In genomic region chr4:99879458-99879857, GRCh38 we compare ENCODE assay signal across 22 cellular contexts. TPM values are rescaled to one million over a fixed set of nuclear protein-coding genes. Genes with fewer than 3 reads are reported as not detected.
DNase-seq lines count a peak whose midpoint lies in the region; ATAC-seq and TF ChIP-seq lines count a peak whose summit lies in the region.
"Had no signal": no experiment of that assay in that cellular context is flagged by ENCODE, and none has a peak within 500 bp of the region (broad histone marks: within the 10 kb centered on the region; RNA-seq: fewer than 3 reads in every experiment).

No MANE protein-coding gene starts in this region.

- H3K4me3 Mint-ChIP-seq in MCF 10A (ENCODE audit: unreplicated experiment) = no peak overlapping the region
- H3K4me3 Mint-ChIP-seq: CD8-positive, alpha-beta T cell had no signal

- POLR2A ChIA-PET in MCF 10A (lab: Yijun Ruan, JAX) = interaction anchor here (0.7 kb wide), 1 partner anchor 62 kb away, joined by 3 read pairs; no protein-coding TSS in a partner anchor

- no peaks in the 10 kb centered on the region for H3K27me3 Mint-ChIP-seq in MCF 10A (ENCODE audit: insufficient read depth, unreplicated experiment)

- H3K4me3 ChIP-seq in breast epithelium (no peak overlapping the region), RWPE2 (ENCODE audit: severe bottlenecking) (no peak overlapping the region), epithelial cell of esophagus (ENCODE audit: low read length) (no peak overlapping the region), coronary artery (no peak overlapping the region)
- H3K4me3 ChIP-seq: A549, BLaER1, GM12878, SJSA1 had no signal

- H3K27ac Mint-ChIP-seq in MCF 10A (ENCODE audit: low read depth, unreplicated experiment) = no peak overlapping the region
- H3K27ac Mint-ChIP-seq: CD8-positive, alpha-beta T cell had no signal

- CTCF ChIA-PET in MCF 10A (lab: Yijun Ruan, JAX) = interaction anchor here (1.0 kb wide), 1 partner anchor 10 kb away, joined by 3 read pairs; no protein-coding TSS in a partner anchor

- no peak overlapping the region for H3K27ac ChIP-seq in breast epithelium
- H3K27ac ChIP-seq in RWPE2 (ENCODE audit: poor library complexity, severe bottlenecking) = no peak overlapping the region
- H3K27ac ChIP-seq in coronary artery = no peak overlapping the region
- H3K27ac ChIP-seq: A549, BLaER1, SJSA1 had no signal

- H3K4me1 Mint-ChIP-seq in MCF 10A (ENCODE audit: insufficient read depth, unreplicated experiment) = no peaks in the 10 kb centered on the region

- no peak for TF ChIP-seq CTCF in MCF 10A (IDR thresholded peaks at IDR 0.05; ENCODE audit: unreplicated experiment)
- no peak for TF ChIP-seq CTCF in breast epithelium (IDR thresholded peaks at IDR 0.05)
- no peak for TF ChIP-seq CTCF in RWPE2 (IDR thresholded peaks at IDR 0.05; ENCODE audit: poor library complexity, severe bottlenecking)
- no peak for TF ChIP-seq CTCF in epithelial cell of esophagus (IDR thresholded peaks at IDR 0.05; ENCODE audit: insufficient read depth, low read depth, low read length, missing control alignments)
- TF ChIP-seq CTCF in coronary artery (IDR thresholded peaks at IDR 0.05) = no peak

- DNase-seq in MCF 10A (ENCODE audit: unreplicated experiment) = peak; percentile 61
- no peak for DNase-seq in breast epithelium (ENCODE audit: low spot score in 2 of 2)
- no peak for DNase-seq in RWPE2 (ENCODE audit: low spot score)
- peak; percentile 86 for DNase-seq in epithelial cell of esophagus (ENCODE audit: low read depth)
- peak; percentile 37 for DNase-seq in renal cortical epithelial cell (ENCODE audit: low read depth)
- DNase-seq in coronary artery (ENCODE audit: low spot score) = no peak
- DNase-seq in NCI-H1436 (lab: John Stamatoyannopoulos, UW) = no peak
- no peak for DNase-seq in erythroblast (lab: John Stamatoyannopoulos, UW)
- DNase-seq: Calu3; CD8-positive, alpha-beta T cell; DMS53; EL; NCI-H1105; NCI-H1694; NCI-H2081 treated with DMSO at 0.1 percent for 48 hours; NCI-H510A; NCI-H774; SW 1271 had no signal

- H3K36me3 ChIP-seq in breast epithelium = peaks cover 6% of the 10 kb centered on the region
- H3K36me3 ChIP-seq in RWPE2 (ENCODE audit: low read depth) = peaks cover 65% of the 10 kb centered on the region

- H3K9me3 Mint-ChIP-seq in MCF 10A (ENCODE audit: unreplicated experiment) = no peaks in the 10 kb centered on the region
- H3K9me3 Mint-ChIP-seq: CD8-positive, alpha-beta T cell had no signal

- BruUV-seq in MCF 10A (replicated peaks; lab: Mats Ljungman, UMichigan) = no TSS peak

- H3K36me3 Mint-ChIP-seq in MCF 10A (ENCODE audit: insufficient read depth, unreplicated experiment) = peaks cover 58% of the 10 kb centered on the region

- TF ChIP-seq POLR2A in breast epithelium (IDR thresholded peaks at IDR 0.05) (no peak), erythroblast (IDR thresholded peaks at IDR 0.05; ENCODE audit: low read length) (no peak)

- intact Hi-C loops in MCF 10A (cut with micrococcal nuclease) = no loop called here
- intact Hi-C loops in breast epithelium (cut with DNase I; ENCODE audit: low total_unique reads) = no loop called here

- no peaks in the 10 kb centered on the region for H3K4me1 ChIP-seq in breast epithelium
- H3K4me1 ChIP-seq in RWPE2 (ENCODE audit: insufficient read depth, poor library complexity, severe bottlenecking) = no peaks in the 10 kb centered on the region
- H3K4me1 ChIP-seq: A549, BLaER1, SJSA1 had no signal

- H3K27me3 ChIP-seq in breast epithelium = no peaks in the 10 kb centered on the region
- H3K27me3 ChIP-seq in RWPE2 (ENCODE audit: insufficient read depth, poor library complexity, severe bottlenecking) = no peaks in the 10 kb centered on the region
- H3K27me3 ChIP-seq: BLaER1, SJSA1 had no signal

- peak; percentile 60; the same call in 2 of the 3 replicates for ATAC-seq in RWPE2 (ENCODE audit: low read depth)
- ATAC-seq: A549; CD8-positive, alpha-beta T cell; GM12878 had no signal

- H3K9me3 ChIP-seq in breast epithelium = no peaks in the 10 kb centered on the region
- H3K9me3 ChIP-seq in RWPE2 (ENCODE audit: severe bottlenecking) = no peaks in the 10 kb centered on the region
- H3K9me3 ChIP-seq: A549, BLaER1, SJSA1 had no signal

RNA-seq across cellular contexts. Expression of gene LAMTOR3, which starts 14.8 kb away (rescaled TPM):
- 33.5 and 35.9 TPM in 2 replicates for total RNA-seq in MCF 10A (2022)
- 10 to 100 TPM; 40.6 to 79.3 (median 44.0) TPM for total RNA-seq in breast epithelium
- total RNA-seq in renal cortical epithelial cell = 93.8 and 117 TPM in 2 replicates

Comparison
In these comparisons a context has a peak if more than half of its experiments do, and no peak if none do; other contexts are left out.
1. DNase-seq: peak in MCF 10A (single experiment), epithelial cell of esophagus (single experiment) and renal cortical epithelial cell (single experiment); none in breast epithelium (0 of 2), RWPE2 (single experiment), coronary artery (single experiment), NCI-H1436 (single experiment) and erythroblast (0 of 2).